In genomic region chr15:60585743-60586708, GRCh38 we compare ENCODE assay signal across 8 cellular contexts.
DNase-seq lines count a peak whose midpoint lies in the region; ATAC-seq and TF ChIP-seq lines count a peak whose summit lies in the region.

No MANE protein-coding gene starts in this region.

- no peaks in the 10 kb centered on the region for H3K9me2 ChIP-seq in SK-N-SH

- peak; percentile 74 for DNase-seq in A673 (ENCODE audit: low spot score)
- peak; percentile 85 for DNase-seq in GM12865 (ENCODE audit: low read depth)
- peak; percentile 53 for DNase-seq in NCI-H1048 (lab: John Stamatoyannopoulos, UW)
- peak; percentile 66 for DNase-seq in SK-N-SH
- peak; percentile 63 for DNase-seq in brain microvascular endothelial cell
- peak; percentile 53 for DNase-seq in iPS-NIHi7 (ENCODE audit: extremely low spot score)
- peak; percentile 35 for DNase-seq in stimulated activated CD4-positive, alpha-beta T cell treated with anti-CD3 and anti-CD28 coated beads, Interleukin-4, amount 100 ng/mL, for 1 hour

- H3F3A ChIP-seq in SK-N-SH (replicated peaks; ENCODE audit: insufficient read depth): no peaks in the 10 kb centered on the region

- no peak overlapping the region for H3K27ac ChIP-seq in A673 (ENCODE audit: low read depth, low read length, poor library complexity, severe bottlenecking)
- H3K27ac ChIP-seq in SK-N-SH (ENCODE audit: low read depth in 2 of 2, low read length in 1 of 2): no peak overlapping the region
- H3K27ac ChIP-seq in brain microvascular endothelial cell: no peak overlapping the region

- TF ChIP-seq RAD21 in SK-N-SH (IDR thresholded peaks at IDR 0.05; ENCODE audit: low read length): peak; percentile 97

- ATAC-seq in HG03175 (IDR thresholded peaks at IDR 0.05; ENCODE audit: unreplicated experiment): no peak

- H4K20me1 ChIP-seq in SK-N-SH (ENCODE audit: insufficient read depth): no peaks in the 10 kb centered on the region

- peak overlapping the region; percentile 75; the same call in 1 of the 2 replicates for H2AFZ ChIP-seq in SK-N-SH (ENCODE audit: low read depth)

- TF ChIP-seq EP300 in SK-N-SH (IDR thresholded peaks at IDR 0.05; ENCODE audit: borderline replicate concordance in 1 of 2, low read depth in 1 of 2, low read length in 1 of 2): no peak

- intact Hi-C loops in A673 (cut with micrococcal nuclease; ENCODE audit: unreplicated experiment): loop anchor here (2.0 to 10.0 kb wide), 3 partner anchors 331 to 1249 kb away; no protein-coding TSS in a partner anchor

- no TSS peak for BruUV-seq in A673 (replicated peaks; lab: Mats Ljungman, UMichigan)

- H3K4me2 ChIP-seq in SK-N-SH: no peak overlapping the region

- H3K36me3 ChIP-seq in A673 (ENCODE audit: insufficient read depth, low read length, poor library complexity, severe bottlenecking) (no peaks in the 10 kb centered on the region), SK-N-SH (replicated peaks in 1 of 2; ENCODE audit: control insufficient read depth in 1 of 2, insufficient read depth in 2 of 2, low read length in 1 of 2) (no peaks in the 10 kb centered on the region), brain microvascular endothelial cell (replicated peaks) (no peaks in the 10 kb centered on the region)

- TF ChIP-seq CTCF in A673 (conservative IDR thresholded peaks at IDR 0.05; ENCODE audit: low read depth, low read length) (peak; percentile 93), GM12865 (IDR thresholded peaks at IDR 0.05; ENCODE audit: insufficient read depth, low read depth, low read length, missing control alignments) (peak; percentile 79), SK-N-SH (IDR thresholded peaks at IDR 0.05) (peak; percentile 98), brain microvascular endothelial cell (IDR thresholded peaks at IDR 0.05; ENCODE audit: low read depth, low read length, missing control alignments) (peak; percentile 82)

- no peaks in the 10 kb centered on the region for H3K79me2 ChIP-seq in SK-N-SH (ENCODE audit: insufficient read depth)

- H3K9me3 ChIP-seq in A673 (ENCODE audit: low read depth, low read length, poor library complexity, severe bottlenecking): no peaks in the 10 kb centered on the region
- H3K9me3 ChIP-seq in SK-N-SH: no peaks in the 10 kb centered on the region

- WGBS in SK-N-SH (ENCODE audit: low lambda C conversion rate): 10% methylated on average over 6 of the region's 6 CpGs

- H3K27me3 ChIP-seq in A673 (replicated peaks; ENCODE audit: insufficient read depth, low read depth, low read length, poor library complexity) (peaks cover 43% of the 10 kb centered on the region), SK-N-SH (ENCODE audit: insufficient read depth) (no peaks in the 10 kb centered on the region), brain microvascular endothelial cell (replicated peaks) (peaks cover 6% of the 10 kb centered on the region)

- POLR2A ChIA-PET in A673 (lab: Charles Lee; ENCODE audit: low non-redundant PET): interaction anchor here (0.6 kb wide), 1 partner anchor 394 kb away, joined by 3 read pairs; no protein-coding TSS in a partner anchor
- POLR2A ChIA-PET in SK-N-SH (lab: Yijun Ruan, JAX): no interaction called here

- CTCF ChIA-PET in A673 (lab: Charles Lee): interaction anchor here (1.0 to 1.2 kb wide), 3 partner anchors 17 to 1248 kb away, joined by 3 to 12 read pairs (median 8); no protein-coding TSS in a partner anchor
- CTCF ChIA-PET in SK-N-SH (lab: Yijun Ruan, JAX): interaction anchor here (0.6 to 9.5 kb wide), 73 partner anchors 9 to 1252 kb away, joined by 3 to 95 read pairs (median 3); no protein-coding TSS in a partner anchor

- H3K4me1 ChIP-seq in A673 (ENCODE audit: insufficient read depth, low read length, poor library complexity, severe bottlenecking) (peaks cover 2% of the 10 kb centered on the region), SK-N-SH (ENCODE audit: control insufficient read depth in 1 of 2, insufficient read depth in 2 of 2, low read depth in 1 of 2, low read length in 1 of 2) (peaks cover 0 to 3% of the 10 kb centered on the region in 2 experiments; a peak in 3 of 4 replicates)

- in situ Hi-C loops in brain microvascular endothelial cell (cut with HindIII; ENCODE audit: low pct_ligation_motif_present, low sequenced_read_pairs): no loop called here

- H3K4me3 ChIP-seq in A673 (ENCODE audit: low read depth, low read length, poor library complexity, severe bottlenecking) (no peak overlapping the region), GM12865 (ENCODE audit: low read depth, low read length) (peak overlapping the region; percentile 55), SK-N-SH (ENCODE audit: low read depth in 2 of 2, low read length in 1 of 2) (no peak overlapping the region; a peak in 1 of 4 replicates), brain microvascular endothelial cell (ENCODE audit: low read depth, low read length) (no peak overlapping the region)

- H3K9ac ChIP-seq in SK-N-SH: no peak overlapping the region

TF ChIP-seq in SK-N-SH, 30 proteins besides CTCF, POLR2A, EP300 and RAD21:
- peak; percentile 16 for TF ChIP-seq GATA2 (CRISPR knock-in tag; IDR thresholded peaks at IDR 0.05)
- peak; percentile 47; the same call in 1 of the 2 replicates for TF ChIP-seq YY1 (IDR thresholded peaks at IDR 0.05; ENCODE audit: low read depth)
- TF ChIP-seq MXI1 (IDR thresholded peaks at IDR 0.05; ENCODE audit: low read depth, low read length): no peak
- TF ChIP-seq CHD2 (IDR thresholded peaks at IDR 0.05; ENCODE audit: low read length, partially characterized antibody): peak; percentile 13
- TF ChIP-seq REST (IDR thresholded peaks at IDR 0.05; ENCODE audit: low read depth, low read length): no peak
- TF ChIP-seq EZH2phosphoT487 (IDR thresholded peaks at IDR 0.05; ENCODE audit: borderline replicate concordance, low read depth): no peak
- peak; percentile 82 for TF ChIP-seq SMC3 (IDR thresholded peaks at IDR 0.05; ENCODE audit: low read depth, low read length)
- TF ChIP-seq RCOR1 (IDR thresholded peaks at IDR 0.05; ENCODE audit: low read length): peak; percentile 49; the same call in 1 of the 2 replicates

Comparison
In these comparisons a context has a peak if more than half of its experiments do, and no peak if none do; other contexts are left out.
1. DNase-seq: peak in every context shown above with its lines; median percentile 85 in GM12865; 74 in A673; 66 in SK-N-SH; 63 in brain microvascular endothelial cell; 53 in NCI-H1048; 53 in iPS-NIHi7; 35 in stimulated activated CD4-positive, alpha-beta T cell treated with anti-CD3 and anti-CD28 coated beads, Interleukin-4, amount 100 ng/mL, for 1 hour.